ENCODE assay signal across 1 cellular context in genomic region chrX:54945224-54945623, GRCh38.
TF ChIP-seq lines count a peak whose summit lies in the region.

No MANE protein-coding gene starts in this region.

TF ChIP-seq in SK-N-SH, 30 proteins besides CTCF, POLR2A, EP300 and RAD21 (continued from another document):
- TF ChIP-seq PBX3 (IDR thresholded peaks at IDR 0.05) = no peak
- no peak for TF ChIP-seq FOSL2 (IDR thresholded peaks at IDR 0.05; ENCODE audit: borderline replicate concordance, low read depth)
- TF ChIP-seq NFIC (IDR thresholded peaks at IDR 0.05; ENCODE audit: borderline replicate concordance) = no peak
- TF ChIP-seq IRF3 (IDR thresholded peaks at IDR 0.05; ENCODE audit: low read depth, low read length) = no peak
- TF ChIP-seq USF2 (IDR thresholded peaks at IDR 0.05; ENCODE audit: borderline replicate concordance, low read depth, low read length) = no peak
- TF ChIP-seq RFX5 (IDR thresholded peaks at IDR 0.05; ENCODE audit: low read length) = no peak
- TF ChIP-seq ELF1 (IDR thresholded peaks at IDR 0.05) = no peak
- no peak for TF ChIP-seq TCF12 (IDR thresholded peaks at IDR 0.05)
- no peak for TF ChIP-seq RXRA (IDR thresholded peaks at IDR 0.05; ENCODE audit: borderline replicate concordance, low read depth)
